8 cellular contexts compared by ENCODE assay signal in genomic region chr22:46754110-46754799, GRCh38. TPM values are rescaled to one million over a fixed set of nuclear protein-coding genes. Genes with fewer than 3 reads are reported as not detected.
A peak's percentile ranks its signal among the peaks of the same experiment; 100 is the strongest.
DNase-seq lines count a peak whose midpoint lies in the region; ATAC-seq and TF ChIP-seq lines count a peak whose summit lies in the region.

No MANE protein-coding gene starts in this region.

- no peak overlapping the region for H4K5ac ChIP-seq in H9 (ENCODE audit: insufficient read length, low read depth, low read length)

- no peak overlapping the region for H2AFZ ChIP-seq in H9 (ENCODE audit: low read length)

- no peak for TF ChIP-seq POLR2A in NB4 (IDR thresholded peaks at IDR 0.05; ENCODE audit: extremely low read depth, insufficient read length)

- H3K36me3 Mint-ChIP-seq in H9 (ENCODE audit: insufficient read depth in 1 of 3, low read depth in 3 of 3) = peaks cover 14 to 27% (median 18%) of the 10 kb centered on the region in 3 experiments
- H3K36me3 Mint-ChIP-seq in glutamatergic neuron (ENCODE audit: unreplicated experiment) = peaks cover 13% of the 10 kb centered on the region

- no peak overlapping the region for H2BK20ac ChIP-seq in H9 (ENCODE audit: low read depth, low read length, poor library complexity, severe bottlenecking)

- no peak overlapping the region for H3K4me3 ChIP-seq in NB4 (ENCODE audit: low read depth, low read length)
- H3K4me3 ChIP-seq in ascending aorta = peak overlapping the region; percentile 18 to 32

- H3K27me3 Mint-ChIP-seq in H9 (ENCODE audit: low read depth) = peaks cover 17% of the 10 kb centered on the region
- H3K27me3 Mint-ChIP-seq in glutamatergic neuron (ENCODE audit: unreplicated experiment) = peaks cover 1% of the 10 kb centered on the region

- H3K14ac ChIP-seq in H9 (ENCODE audit: insufficient read depth, low read length) = no peak overlapping the region

- WGBS in H9 (ENCODE audit: extremely low coverage, insufficient read length, low lambda C conversion rate) = no CpG with 5 or more reads among the region's 14 CpGs

- H3K4ac ChIP-seq in H9 (ENCODE audit: low read depth, low read length) = no peak overlapping the region

- no peak overlapping the region for H3K9ac ChIP-seq in H9 (ENCODE audit: extremely low read depth, insufficient read length, low read length)

- no peaks in the 10 kb centered on the region for H3K79me2 ChIP-seq in H9 (ENCODE audit: insufficient read depth, low read length)

- H3K18ac ChIP-seq in H9 (ENCODE audit: insufficient read length, low read depth, low read length) = no peak overlapping the region

- no peaks in the 10 kb centered on the region for H3K79me1 ChIP-seq in H9 (ENCODE audit: insufficient read depth, low read depth, low read length, poor library complexity, severe bottlenecking)

- no peak overlapping the region for H2BK5ac ChIP-seq in H9 (ENCODE audit: insufficient read length, low read length)

- intact Hi-C loops in ascending aorta (cut with DNase I) = loop anchor here (1.0 kb wide), 2 partner anchors 8 to 16 kb away; partner anchors contain the start of genes CERK and TBC1D22A

- TF ChIP-seq CTCF in NB4 (IDR thresholded peaks at IDR 0.05; ENCODE audit: low read depth, low read length) (no peak), ascending aorta (IDR thresholded peaks at IDR 0.05) (no peak), H9 (conservative IDR thresholded peaks at IDR 0.05) (no peak), glutamatergic neuron (IDR thresholded peaks at IDR 0.05; ENCODE audit: partially characterized antibody, unreplicated experiment) (no peak)

- H3K4me1 Mint-ChIP-seq in H9 (peaks cover 3 to 5% of the 10 kb centered on the region in 2 experiments; a peak in 3 of 4 replicates), glutamatergic neuron (ENCODE audit: low read depth, unreplicated experiment) (no peaks in the 10 kb centered on the region)

- no peak overlapping the region for H4K8ac ChIP-seq in H9 (replicated peaks; ENCODE audit: insufficient read length, low read depth, low read length)

- DNase-seq in DMS53 (lab: John Stamatoyannopoulos, UW) (peak; percentile 98), NB4 (ENCODE audit: low read depth) (peak; percentile 85), ascending aorta (ENCODE audit: low spot score in 2 of 2) (peak; percentile 91 to 99), islet precursor cell (peak; percentile 91), stromal cell of bone marrow (ENCODE audit: low read depth) (peak; percentile 95), H9 (no peak), glutamatergic neuron (no peak)

- H3K27ac ChIP-seq in ascending aorta (peak overlapping the region; percentile 96 to 97), H9 (ENCODE audit: insufficient read length, low read depth, low read length) (no peak overlapping the region)

- H2BK120ac ChIP-seq in H9 (ENCODE audit: low read depth, low read length, poor library complexity, severe bottlenecking) = no peak overlapping the region

- no peaks in the 10 kb centered on the region for H4K20me1 ChIP-seq in H9 (ENCODE audit: control insufficient read depth, insufficient read depth, insufficient read length)

- H3K4me1 ChIP-seq in ascending aorta (peaks cover 18 to 20% of the 10 kb centered on the region in 2 donors), H9 (ENCODE audit: insufficient read depth, low read length) (no peaks in the 10 kb centered on the region)

- H3K23ac ChIP-seq in H9 (ENCODE audit: insufficient read length, low read depth, low read length) = no peak overlapping the region

- H3K27ac Mint-ChIP-seq in H9 (no peak overlapping the region), glutamatergic neuron (ENCODE audit: unreplicated experiment) (no peak overlapping the region)

- no peak overlapping the region for H2BK12ac ChIP-seq in H9 (ENCODE audit: insufficient read length, low read depth, low read length)

- no peaks in the 10 kb centered on the region for H3K23me2 ChIP-seq in H9 (ENCODE audit: insufficient read length, low read depth, low read length, poor library complexity, severe bottlenecking)

- H3K27me3 ChIP-seq in ascending aorta (no peaks in the 10 kb centered on the region), H9 (ENCODE audit: insufficient read depth, low read length) (no peaks in the 10 kb centered on the region)

- peaks cover 18 to 30% of the 10 kb centered on the region in 2 experiments for H3K9me3 Mint-ChIP-seq in H9
- peaks cover 11% of the 10 kb centered on the region for H3K9me3 Mint-ChIP-seq in glutamatergic neuron (ENCODE audit: unreplicated experiment)

- H3K4me2 ChIP-seq in H9 (ENCODE audit: insufficient read depth, insufficient read length, low read length) = no peak overlapping the region

- H3K56ac ChIP-seq in H9 (ENCODE audit: insufficient read length, low read depth, low read length) = no peak overlapping the region

- no peaks in the 10 kb centered on the region for H3K9me3 ChIP-seq in ascending aorta
- H3K9me3 ChIP-seq in H9 (ENCODE audit: control insufficient read depth, low read depth, low read length) = no peaks in the 10 kb centered on the region

- no peak overlapping the region for H3T11ph ChIP-seq in H9 (ENCODE audit: low read length)

- no peak overlapping the region for H2AK5ac ChIP-seq in H9 (ENCODE audit: insufficient read length, low read length)

- H4K91ac ChIP-seq in H9 (ENCODE audit: insufficient read length, low read depth, low read length) = no peak overlapping the region

- no peak overlapping the region for H2BK15ac ChIP-seq in H9 (ENCODE audit: low read depth, low read length)

- H3K36me3 ChIP-seq in ascending aorta = no peaks in the 10 kb centered on the region

- ATAC-seq in HG03432 (IDR thresholded peaks at IDR 0.05; ENCODE audit: unreplicated experiment) = no peak

- H3K4me3 Mint-ChIP-seq in H9 (no peak overlapping the region), glutamatergic neuron (ENCODE audit: unreplicated experiment) (no peak overlapping the region)

RNA-seq across cellular contexts. Expression of gene TBC1D22A, which starts 8.2 kb away (rescaled TPM):
- total RNA-seq in ascending aorta = 87.8 TPM
- total RNA-seq in H9 (2021) = 19.3 and 20.8 TPM in 2 replicates
- 23.0 TPM for total RNA-seq in glutamatergic neuron (ENCODE audit: unreplicated experiment)

RNA-seq across cellular contexts. Expression of gene CERK, which starts 16.2 kb away (rescaled TPM):
- total RNA-seq in ascending aorta (27.5 TPM), H9 (2021) (46.3 and 47.1 TPM in 2 replicates), glutamatergic neuron (ENCODE audit: unreplicated experiment) (145 TPM)

Comparison
In these comparisons a context has a peak if more than half of its experiments do, and no peak if none do; other contexts are left out.
1. DNase-seq: peak in DMS53 (single experiment), NB4 (single experiment), ascending aorta (2 of 2), islet precursor cell (single experiment) and stromal cell of bone marrow (single experiment); none in H9 (single experiment) and glutamatergic neuron (single experiment).